1 cellular context compared by ENCODE assay signal in the genomic region with DNA sequence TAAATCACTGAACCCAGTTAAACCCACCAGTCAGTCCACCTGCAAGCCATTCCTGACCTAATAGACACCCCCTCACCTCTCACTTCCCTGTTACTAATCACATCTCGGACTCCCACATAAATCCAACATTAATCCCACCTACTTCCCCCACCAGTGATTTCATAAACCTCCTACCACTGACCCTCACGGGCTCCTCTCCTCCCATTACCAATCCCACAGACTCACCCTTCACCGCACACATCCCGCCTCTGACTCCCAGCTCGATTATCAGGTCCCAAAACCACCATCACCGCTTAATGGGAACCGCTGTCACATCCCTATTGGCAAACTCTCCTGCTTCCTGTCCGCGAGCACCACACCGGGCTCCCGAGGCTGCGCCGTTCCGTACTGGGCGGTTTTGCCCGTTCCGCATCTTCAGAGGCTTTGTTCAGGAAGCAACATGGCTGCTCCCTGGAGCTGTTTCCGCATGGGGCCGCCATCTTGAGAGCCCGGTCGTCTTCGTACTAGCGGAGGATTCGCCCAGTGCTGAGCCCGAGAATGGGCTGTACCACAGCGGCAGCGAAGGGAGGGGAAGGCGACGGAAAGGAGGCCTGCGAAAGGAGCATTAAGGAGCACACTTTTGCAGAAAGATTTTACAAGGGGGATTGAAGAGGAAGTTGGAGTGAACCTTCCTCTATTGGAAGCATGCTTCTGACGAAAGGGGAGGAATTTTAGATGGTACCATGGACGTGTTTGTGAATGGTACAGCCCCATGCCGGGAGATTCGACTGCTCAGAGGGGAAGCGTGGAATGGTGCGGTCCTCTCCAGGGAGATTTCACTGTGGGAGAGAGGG.
TF ChIP-seq lines count a peak whose summit lies in the region.

ZNF300 (minus strand) TSS at position 502 of the 833 bp plus-strand sequence. CDS start 1,825 bp downstream, outside the sequence.

TF ChIP-seq in HepG2, 621 proteins besides CTCF, POLR2A, EP300 and RAD21 (continued from another document and continues in another):
- TF ChIP-seq NCOA5 (CRISPR knock-in tag; IDR thresholded peaks at IDR 0.05) (no peak), ZNF878 (CRISPR knock-in tag; IDR thresholded peaks at IDR 0.05) (no peak), SRY (CRISPR knock-in tag; IDR thresholded peaks at IDR 0.05) (peak; percentile 86; the same call in 1 of the 2 replicates), CCAR2 (optimal IDR thresholded peaks at IDR 0.05; ENCODE audit: low read depth, low read length) (no peak), ZNF768 (CRISPR knock-in tag; IDR thresholded peaks at IDR 0.05) (0 out of 2 replicates have a peak, but pooled peaks have one; percentile 25), ATRX (CRISPR knock-in tag; IDR thresholded peaks at IDR 0.05; ENCODE audit: borderline replicate concordance) (no peak), ZNF12 (CRISPR knock-in tag; IDR thresholded peaks at IDR 0.05) (0 out of 2 replicates have a peak, but pooled peaks have one; percentile 9), GTF3A (CRISPR knock-in tag; conservative IDR thresholded peaks at IDR 0.05) (no peak), CHCHD3 (CRISPR knock-in tag; IDR thresholded peaks at IDR 0.05) (no peak), ZNF883 (CRISPR knock-in tag; IDR thresholded peaks at IDR 0.05; ENCODE audit: not compliant biosample characterization) (no peak), ATF2 (CRISPR knock-in tag; IDR thresholded peaks at IDR 0.05) (no peak), HHEX (CRISPR knock-in tag; IDR thresholded peaks at IDR 0.05) (no peak), ZNF788 (CRISPR knock-in tag; IDR thresholded peaks at IDR 0.05; ENCODE audit: borderline replicate concordance) (0 out of 2 replicates have a peak, but pooled peaks have one; percentile 37), SP140L (CRISPR knock-in tag; IDR thresholded peaks at IDR 0.05; ENCODE audit: borderline replicate concordance) (no peak), TAF1 (CRISPR knock-in tag; IDR thresholded peaks at IDR 0.05) (peak; percentile 77), ZNF816 (CRISPR knock-in tag; IDR thresholded peaks at IDR 0.05; ENCODE audit: borderline replicate concordance) (no peak), ZNF484 (CRISPR knock-in tag; IDR thresholded peaks at IDR 0.05; ENCODE audit: borderline replicate concordance, low read depth) (no peak), GABPB1 (CRISPR knock-in tag; IDR thresholded peaks at IDR 0.05) (peak; percentile 84), SMAD9 (CRISPR knock-in tag; IDR thresholded peaks at IDR 0.05) (no peak), ZNF343 (CRISPR knock-in tag; IDR thresholded peaks at IDR 0.05) (no peak; the same call in 1 of the 2 replicates), SIN3B (IDR thresholded peaks at IDR 0.05; ENCODE audit: low read length) (peak; percentile 86), ZNF784 (CRISPR knock-in tag; IDR thresholded peaks at IDR 0.05; ENCODE audit: borderline replicate concordance) (no peak), KLF13 (CRISPR knock-in tag; IDR thresholded peaks at IDR 0.05) (no peak), TMF1 (CRISPR knock-in tag; IDR thresholded peaks at IDR 0.05; ENCODE audit: low read depth) (no peak; the same call in 1 of the 2 replicates), ZBTB1 (CRISPR knock-in tag; IDR thresholded peaks at IDR 0.05; ENCODE audit: borderline replicate concordance) (no peak), HNRNPK (IDR thresholded peaks at IDR 0.05; ENCODE audit: low read depth, low read length, poor library complexity, severe bottlenecking) (no peak), RFX1 (IDR thresholded peaks at IDR 0.05) (no peak), JUN (CRISPR knock-in tag; IDR thresholded peaks at IDR 0.05) (no peak), ZNF670 (CRISPR knock-in tag; IDR thresholded peaks at IDR 0.05; ENCODE audit: borderline replicate concordance) (no peak), ZNF749 (CRISPR knock-in tag; IDR thresholded peaks at IDR 0.05; ENCODE audit: borderline replicate concordance) (no peak), UBTF (CRISPR knock-in tag; IDR thresholded peaks at IDR 0.05) (0 out of 2 replicates have a peak, but pooled peaks have one; percentile 40), SAFB2 (CRISPR knock-in tag; IDR thresholded peaks at IDR 0.05; ENCODE audit: borderline replicate concordance, low read depth) (no peak), RELA (CRISPR knock-in tag; IDR thresholded peaks at IDR 0.05) (no peak), NONO (IDR thresholded peaks at IDR 0.05) (no peak), NONO (CRISPR knock-in tag; conservative IDR thresholded peaks at IDR 0.05) (peak; percentile 78), CBX5 (CRISPR knock-in tag; IDR thresholded peaks at IDR 0.05; ENCODE audit: borderline replicate concordance) (no peak), MYNN (CRISPR knock-in tag; IDR thresholded peaks at IDR 0.05; ENCODE audit: low read depth) (no peak), RFX5 (IDR thresholded peaks at IDR 0.05; ENCODE audit: low read depth, low read length) (no peak), NFYC (CRISPR knock-in tag; IDR thresholded peaks at IDR 0.05) (peak; percentile 65; the same call in 1 of the 2 replicates), KDM3A (CRISPR knock-in tag; IDR thresholded peaks at IDR 0.05; ENCODE audit: low read depth) (no peak), THAP8 (CRISPR knock-in tag; IDR thresholded peaks at IDR 0.05; ENCODE audit: borderline replicate concordance) (no peak), ZNF83 (CRISPR knock-in tag; IDR thresholded peaks at IDR 0.05; ENCODE audit: borderline replicate concordance) (0 out of 2 replicates have a peak, but pooled peaks have one; percentile 68), BRD4 (CRISPR knock-in tag; IDR thresholded peaks at IDR 0.05) (peak; percentile 55; the same call in 1 of the 2 replicates), PHF20 (CRISPR knock-in tag; IDR thresholded peaks at IDR 0.05) (peak; percentile 89), ISX (CRISPR knock-in tag; conservative IDR thresholded peaks at IDR 0.05) (no peak), SUZ12 (IDR thresholded peaks at IDR 0.05; ENCODE audit: low read depth, low read length) (no peak)
- TF ChIP-seq, protein P1, sequence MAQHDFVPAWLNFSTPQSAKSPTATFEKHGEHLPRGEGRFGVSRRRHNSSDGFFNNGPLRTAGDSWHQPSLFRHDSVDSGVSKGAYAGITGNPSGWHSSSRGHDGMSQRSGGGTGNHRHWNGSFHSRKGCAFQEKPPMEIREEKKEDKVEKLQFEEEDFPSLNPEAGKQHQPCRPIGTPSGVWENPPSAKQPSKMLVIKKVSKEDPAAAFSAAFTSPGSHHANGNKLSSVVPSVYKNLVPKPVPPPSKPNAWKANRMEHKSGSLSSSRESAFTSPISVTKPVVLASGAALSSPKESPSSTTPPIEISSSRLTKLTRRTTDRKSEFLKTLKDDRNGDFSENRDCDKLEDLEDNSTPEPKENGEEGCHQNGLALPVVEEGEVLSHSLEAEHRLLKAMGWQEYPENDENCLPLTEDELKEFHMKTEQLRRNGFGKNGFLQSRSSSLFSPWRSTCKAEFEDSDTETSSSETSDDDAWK (CRISPR knock-in tag; IDR thresholded peaks at IDR 0.05), result no peak
- TF ChIP-seq, protein P2, sequence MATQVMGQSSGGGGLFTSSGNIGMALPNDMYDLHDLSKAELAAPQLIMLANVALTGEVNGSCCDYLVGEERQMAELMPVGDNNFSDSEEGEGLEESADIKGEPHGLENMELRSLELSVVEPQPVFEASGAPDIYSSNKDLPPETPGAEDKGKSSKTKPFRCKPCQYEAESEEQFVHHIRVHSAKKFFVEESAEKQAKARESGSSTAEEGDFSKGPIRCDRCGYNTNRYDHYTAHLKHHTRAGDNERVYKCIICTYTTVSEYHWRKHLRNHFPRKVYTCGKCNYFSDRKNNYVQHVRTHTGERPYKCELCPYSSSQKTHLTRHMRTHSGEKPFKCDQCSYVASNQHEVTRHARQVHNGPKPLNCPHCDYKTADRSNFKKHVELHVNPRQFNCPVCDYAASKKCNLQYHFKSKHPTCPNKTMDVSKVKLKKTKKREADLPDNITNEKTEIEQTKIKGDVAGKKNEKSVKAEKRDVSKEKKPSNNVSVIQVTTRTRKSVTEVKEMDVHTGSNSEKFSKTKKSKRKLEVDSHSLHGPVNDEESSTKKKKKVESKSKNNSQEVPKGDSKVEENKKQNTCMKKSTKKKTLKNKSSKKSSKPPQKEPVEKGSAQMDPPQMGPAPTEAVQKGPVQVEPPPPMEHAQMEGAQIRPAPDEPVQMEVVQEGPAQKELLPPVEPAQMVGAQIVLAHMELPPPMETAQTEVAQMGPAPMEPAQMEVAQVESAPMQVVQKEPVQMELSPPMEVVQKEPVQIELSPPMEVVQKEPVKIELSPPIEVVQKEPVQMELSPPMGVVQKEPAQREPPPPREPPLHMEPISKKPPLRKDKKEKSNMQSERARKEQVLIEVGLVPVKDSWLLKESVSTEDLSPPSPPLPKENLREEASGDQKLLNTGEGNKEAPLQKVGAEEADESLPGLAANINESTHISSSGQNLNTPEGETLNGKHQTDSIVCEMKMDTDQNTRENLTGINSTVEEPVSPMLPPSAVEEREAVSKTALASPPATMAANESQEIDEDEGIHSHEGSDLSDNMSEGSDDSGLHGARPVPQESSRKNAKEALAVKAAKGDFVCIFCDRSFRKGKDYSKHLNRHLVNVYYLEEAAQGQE (IDR thresholded peaks at IDR 0.05; ENCODE audit: borderline replicate concordance in 1 of 2, low read depth in 1 of 2, low read length in 2 of 2), result no peak; a peak in 1 of 4 replicates
- TF ChIP-seq, protein P3, sequence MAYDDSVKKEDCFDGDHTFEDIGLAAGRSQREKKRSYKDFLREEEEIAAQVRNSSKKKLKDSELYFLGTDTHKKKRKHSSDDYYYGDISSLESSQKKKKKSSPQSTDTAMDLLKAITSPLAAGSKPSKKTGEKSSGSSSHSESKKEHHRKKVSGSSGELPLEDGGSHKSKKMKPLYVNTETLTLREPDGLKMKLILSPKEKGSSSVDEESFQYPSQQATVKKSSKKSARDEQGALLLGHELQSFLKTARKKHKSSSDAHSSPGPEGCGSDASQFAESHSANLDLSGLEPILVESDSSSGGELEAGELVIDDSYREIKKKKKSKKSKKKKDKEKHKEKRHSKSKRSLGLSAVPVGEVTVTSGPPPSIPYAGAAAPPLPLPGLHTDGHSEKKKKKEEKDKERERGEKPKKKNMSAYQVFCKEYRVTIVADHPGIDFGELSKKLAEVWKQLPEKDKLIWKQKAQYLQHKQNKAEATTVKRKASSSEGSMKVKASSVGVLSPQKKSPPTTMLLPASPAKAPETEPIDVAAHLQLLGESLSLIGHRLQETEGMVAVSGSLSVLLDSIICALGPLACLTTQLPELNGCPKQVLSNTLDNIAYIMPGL (CRISPR knock-in tag; IDR thresholded peaks at IDR 0.05; ENCODE audit: borderline replicate concordance in 1 of 2, low read depth in 1 of 2), result peak; percentile 26 to 38; a peak in 1 of 4 replicates
- TF ChIP-seq, protein P4, sequence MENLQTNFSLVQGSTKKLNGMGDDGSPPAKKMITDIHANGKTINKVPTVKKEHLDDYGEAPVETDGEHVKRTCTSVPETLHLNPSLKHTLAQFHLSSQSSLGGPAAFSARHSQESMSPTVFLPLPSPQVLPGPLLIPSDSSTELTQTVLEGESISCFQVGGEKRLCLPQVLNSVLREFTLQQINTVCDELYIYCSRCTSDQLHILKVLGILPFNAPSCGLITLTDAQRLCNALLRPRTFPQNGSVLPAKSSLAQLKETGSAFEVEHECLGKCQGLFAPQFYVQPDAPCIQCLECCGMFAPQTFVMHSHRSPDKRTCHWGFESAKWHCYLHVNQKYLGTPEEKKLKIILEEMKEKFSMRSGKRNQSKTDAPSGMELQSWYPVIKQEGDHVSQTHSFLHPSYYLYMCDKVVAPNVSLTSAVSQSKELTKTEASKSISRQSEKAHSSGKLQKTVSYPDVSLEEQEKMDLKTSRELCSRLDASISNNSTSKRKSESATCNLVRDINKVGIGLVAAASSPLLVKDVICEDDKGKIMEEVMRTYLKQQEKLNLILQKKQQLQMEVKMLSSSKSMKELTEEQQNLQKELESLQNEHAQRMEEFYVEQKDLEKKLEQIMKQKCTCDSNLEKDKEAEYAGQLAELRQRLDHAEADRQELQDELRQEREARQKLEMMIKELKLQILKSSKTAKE (CRISPR knock-in tag; IDR thresholded peaks at IDR 0.05; ENCODE audit: borderline replicate concordance), result 0 out of 2 replicates have a peak, but pooled peaks have one; percentile 37
- TF ChIP-seq, protein P5, sequence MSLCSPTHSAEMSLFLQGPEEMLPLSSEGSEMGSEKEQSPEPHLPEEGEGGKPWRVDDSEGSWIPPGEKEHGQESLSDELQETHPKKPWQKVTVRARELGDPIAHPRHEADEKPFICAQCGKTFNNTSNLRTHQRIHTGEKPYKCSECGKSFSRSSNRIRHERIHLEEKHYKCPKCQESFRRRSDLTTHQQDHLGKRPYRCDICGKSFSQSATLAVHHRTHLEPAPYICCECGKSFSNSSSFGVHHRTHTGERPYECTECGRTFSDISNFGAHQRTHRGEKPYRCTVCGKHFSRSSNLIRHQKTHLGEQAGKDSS (CRISPR knock-in tag; IDR thresholded peaks at IDR 0.05; ENCODE audit: borderline replicate concordance, low read depth), result no peak
